10 cellular contexts compared by ENCODE assay signal in the genomic region with DNA sequence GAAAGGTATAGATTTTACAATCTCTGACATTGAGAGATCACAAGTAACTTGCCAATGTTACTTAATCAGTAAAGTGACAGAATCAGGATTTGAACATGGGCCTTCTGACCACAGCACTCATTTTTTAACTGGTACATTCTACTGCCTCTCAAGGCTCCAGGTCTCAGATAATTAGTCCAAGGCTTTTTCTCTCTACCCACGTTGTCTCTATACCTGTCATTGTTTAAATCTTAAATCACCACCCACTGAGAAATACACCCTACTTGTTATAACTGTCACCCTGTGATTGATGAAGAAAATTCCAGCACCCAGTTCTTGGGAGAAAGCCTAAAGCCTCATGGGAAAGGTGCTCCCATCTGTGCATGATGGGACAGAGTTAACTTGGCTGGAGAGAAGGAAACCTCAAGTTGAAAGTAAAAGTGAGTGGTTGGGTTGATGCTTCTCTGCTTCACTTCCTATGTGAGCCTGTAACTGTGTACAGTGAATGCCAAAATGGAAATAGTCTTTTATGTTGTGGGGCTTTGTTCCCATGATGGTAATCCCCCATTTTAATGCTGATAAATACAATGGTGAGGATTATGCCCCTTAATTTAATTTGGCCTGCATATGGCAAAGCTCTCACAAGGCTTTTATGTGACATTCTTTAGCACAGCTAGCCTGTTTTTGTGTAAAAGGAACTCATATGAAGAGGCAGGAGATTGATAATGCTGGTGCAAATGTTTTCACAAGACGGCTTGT.
DNase-seq lines count a peak whose midpoint lies in the region; ATAC-seq and TF ChIP-seq lines count a peak whose summit lies in the region.
"Had no signal": no experiment of that assay in that cellular context is flagged by ENCODE, and none has a peak within 500 bp of the region (broad histone marks: within the 10 kb centered on the region; RNA-seq: fewer than 3 reads in every experiment).

No MANE protein-coding gene starts in this region.

- H3K27me3 Mint-ChIP-seq in HFFc6 (ENCODE audit: insufficient read depth), result peaks cover 2% of the 10 kb centered on the region; the same call in 1 of the 2 replicates
- H3K27me3 Mint-ChIP-seq: B cell had no signal

- in situ Hi-C loops in ACHN (cut with HindIII; ENCODE audit: low pct_ligation_motif_present, low pct_unique_long_range_greater_than_20kb, low sequenced_read_pairs), result no loop called here

- no peaks in the 10 kb centered on the region for H3K9me3 Mint-ChIP-seq in HFFc6

- TF ChIP-seq CTCF in fibroblast of the aortic adventitia (IDR thresholded peaks at IDR 0.05; ENCODE audit: insufficient read depth, low read length), result no peak
- TF ChIP-seq CTCF in HFFc6 (IDR thresholded peaks at IDR 0.05), result no peak

- no peaks in the 10 kb centered on the region for H3K36me3 Mint-ChIP-seq in HFFc6 (ENCODE audit: low read depth)

- H3K4me3 Mint-ChIP-seq in HFFc6, result no peak overlapping the region
- H3K4me3 Mint-ChIP-seq: B cell had no signal

- H3K4me1 Mint-ChIP-seq in HFFc6 (ENCODE audit: low read depth), result peaks cover 6% of the 10 kb centered on the region; the same call in 1 of the 2 replicates
- H3K4me1 Mint-ChIP-seq: B cell had no signal

- no peak overlapping the region for H3K4me3 ChIP-seq in fibroblast of the aortic adventitia (ENCODE audit: low read depth, low read length)

- peak; percentile 81 for ATAC-seq in GM21447 (IDR thresholded peaks at IDR 0.05; ENCODE audit: unreplicated experiment)
- peak; percentile 57 for ATAC-seq in HG03565 (IDR thresholded peaks at IDR 0.05; ENCODE audit: unreplicated experiment)

- no peak overlapping the region for H3K27ac Mint-ChIP-seq in HFFc6
- H3K27ac Mint-ChIP-seq: B cell had no signal

- DNase-seq in ACHN (peak; percentile 43), fibroblast of the aortic adventitia (ENCODE audit: low read depth) (peak; percentile 2), hepatic stellate cell (ENCODE audit: low spot score) (no peak), COLO668 (lab: John Stamatoyannopoulos, UW; ENCODE audit: unreplicated experiment) (no peak), HFFc6 (no peak)
- no peak for DNase-seq in stimulated activated CD4-positive, alpha-beta T cell treated with anti-CD3 and anti-CD28 coated beads, Interleukin-2, amount 100 ng/mL, for 24 hours
- DNase-seq: NCI-H2227 treated with DMSO at 0.1 percent for 48 hours had no signal

Comparison
In these comparisons a context has a peak if more than half of its experiments do, and no peak if none do; other contexts are left out.
1. DNase-seq: peak in ACHN (single experiment) and fibroblast of the aortic adventitia (single experiment); none in hepatic stellate cell (single experiment), stimulated activated CD4-positive, alpha-beta T cell treated with anti-CD3 and anti-CD28 coated beads, Interleukin-2, amount 100 ng/mL, for 24 hours (0 of 2), COLO668 (single experiment) and HFFc6 (single experiment).